ENCODE assay signal across 7 cellular contexts in the genomic region with DNA sequence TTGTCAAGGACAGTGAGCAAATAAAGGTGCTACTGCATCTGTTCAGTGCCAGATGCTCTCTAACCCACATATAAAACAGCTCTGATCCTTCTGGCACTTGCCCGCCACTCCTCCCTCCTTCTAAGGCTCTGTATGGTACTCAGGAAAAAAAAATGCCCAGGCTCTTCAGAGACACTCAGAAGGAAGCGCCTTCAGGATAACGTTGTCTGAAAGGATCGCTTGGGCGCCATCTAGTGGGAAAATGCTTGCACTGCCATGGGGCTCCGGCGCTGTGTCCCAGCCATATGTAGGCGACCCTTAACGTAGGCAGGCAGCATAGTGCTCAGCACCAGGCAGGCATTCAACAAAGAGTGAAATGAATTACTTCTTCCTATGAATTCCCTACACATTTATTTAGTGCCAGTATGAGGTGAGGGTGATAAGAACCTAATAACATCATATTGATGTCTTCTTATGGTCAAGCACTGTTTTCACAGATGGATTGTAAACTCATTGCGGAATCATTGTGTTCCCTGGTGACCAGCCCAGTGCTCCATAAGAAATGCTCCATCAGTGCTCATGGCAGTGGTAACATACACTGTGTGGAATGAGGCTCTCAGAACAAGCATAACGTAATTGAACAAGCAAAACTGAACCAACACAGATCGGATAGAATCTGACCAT. TPM values are rescaled to one million over a fixed set of nuclear protein-coding genes. Genes with fewer than 3 reads are reported as not detected.
DNase-seq lines count a peak whose midpoint lies in the region; ATAC-seq and FAIRE-seq lines count a peak whose summit lies in the region.

No MANE protein-coding gene starts in this region.

- no peak overlapping the region for H3K4me3 ChIP-seq in small intestine (ENCODE audit: low read depth in 1 of 2, low read length in 2 of 2)

- H3K27me3 ChIP-seq in small intestine (ENCODE audit: control insufficient read depth in 2 of 2, insufficient read depth in 2 of 2, low read length in 2 of 2): no peaks in the 10 kb centered on the region

- ATAC-seq in GM18499 (IDR thresholded peaks at IDR 0.05; ENCODE audit: insufficient read depth, unreplicated experiment): peak; percentile 94
- peak; percentile 91 for ATAC-seq in HG02798 (IDR thresholded peaks at IDR 0.05; ENCODE audit: poor library complexity, unreplicated experiment)

- H3K9me3 ChIP-seq in small intestine (ENCODE audit: control insufficient read depth, low read depth): no peaks in the 10 kb centered on the region

- 15 to 17% (median 17%) methylated on average over 12 of the region's 12 CpGs for WGBS in small intestine, 3 donors

- H3K36me3 ChIP-seq in small intestine (ENCODE audit: control insufficient read depth in 2 of 2, insufficient read depth in 2 of 2, low read length in 2 of 2): no peaks in the 10 kb centered on the region

- no peaks in the 10 kb centered on the region for H3K4me1 ChIP-seq in small intestine (ENCODE audit: control insufficient read depth in 2 of 2, insufficient read depth in 1 of 2, low read depth in 1 of 2, low read length in 1 of 2)

- DNase-seq in NCI-H187 treated with DMSO at 0.1 percent for 48 hours (lab: John Stamatoyannopoulos, UW) (peak; percentile 85), T1000 (lab: John Stamatoyannopoulos, UW) (peak; percentile 80), astrocyte of the hippocampus (ENCODE audit: low read depth, low spot score) (peak; percentile 89), hippocampal formation (lab: John Stamatoyannopoulos, UW) (peak; percentile 52 to 54), small intestine (peak; percentile 70)

- no peak for FAIRE-seq in small intestine (lab: Jason Lieb, UNC)

- H3K27ac ChIP-seq in small intestine (ENCODE audit: low read depth in 1 of 2, low read length in 1 of 2): no peak overlapping the region

RNA-seq across cellular contexts. Expression of a gene that starts 39.6 kb away (rescaled TPM):
- 1 to 10 TPM in 2 of 3 donors, not detected in 1; 1.4 to 4.9 TPM for polyA plus RNA-seq in small intestine
